In the genomic region with DNA sequence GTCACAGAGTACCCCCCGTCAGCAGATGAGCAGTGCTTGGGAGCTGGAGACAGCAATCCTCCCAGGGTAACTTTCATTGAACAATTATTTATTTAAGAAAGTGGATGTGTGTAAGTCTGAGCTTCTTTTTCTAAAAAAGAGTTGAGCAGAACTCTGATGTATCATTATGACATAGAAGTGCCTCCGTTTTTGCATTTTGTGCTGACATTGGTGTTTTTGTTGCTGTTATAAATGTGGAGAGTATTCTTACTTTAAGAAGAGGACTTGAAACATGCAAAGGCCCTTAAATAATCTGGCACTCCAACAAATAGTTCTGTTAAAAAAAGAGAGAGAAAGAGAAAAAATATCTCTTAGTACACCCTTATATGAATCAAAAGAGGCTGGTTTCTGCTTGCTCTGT, we compare ENCODE assay signal across 8 cellular contexts.
"Had no signal": no experiment of that assay in that cellular context is flagged by ENCODE, and none has a peak within 500 bp of the region (broad histone marks: within the 10 kb centered on the region; RNA-seq: fewer than 3 reads in every experiment).

No MANE protein-coding gene starts in this region.

- H3K27ac ChIP-seq: GM23248, KMS-11 had no signal

- H3K4me3 ChIP-seq: GM23248 had no signal

- DNase-seq: GM23248, H9, HCEC 1CT, KBM-7 had no signal

- FAIRE-seq: H1, H54, HTR-8/SVneo had no signal

- H3K9ac ChIP-seq: GM23248, KMS-11 had no signal

- H3K4me2 ChIP-seq: KMS-11 had no signal

- H2AFZ ChIP-seq: GM23248 had no signal
